Comparison of ENCODE assay signal across 1 cellular context in the genomic region with DNA sequence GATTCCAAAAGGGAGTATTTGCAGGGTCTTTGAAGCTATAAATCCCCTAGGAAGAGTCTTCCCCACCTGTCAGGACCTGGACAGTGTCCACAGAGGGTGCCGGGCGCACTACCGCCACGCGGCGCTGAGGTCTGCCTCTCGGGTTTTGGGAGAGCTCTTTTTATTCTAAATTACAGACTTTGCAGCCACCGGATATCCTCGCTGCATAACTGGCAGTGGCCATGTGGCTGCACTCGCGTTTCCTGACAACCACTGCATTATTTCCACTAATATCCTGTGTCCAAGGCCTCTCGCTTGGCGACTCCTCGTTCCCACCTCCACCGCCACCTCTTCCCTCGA.
TF ChIP-seq lines count a peak whose summit lies in the region.

No MANE protein-coding gene starts in this region.

TF ChIP-seq in GM23338, 12 proteins besides CTCF, POLR2A, EP300 and RAD21 (continued from another document):
- TF ChIP-seq, protein P1, sequence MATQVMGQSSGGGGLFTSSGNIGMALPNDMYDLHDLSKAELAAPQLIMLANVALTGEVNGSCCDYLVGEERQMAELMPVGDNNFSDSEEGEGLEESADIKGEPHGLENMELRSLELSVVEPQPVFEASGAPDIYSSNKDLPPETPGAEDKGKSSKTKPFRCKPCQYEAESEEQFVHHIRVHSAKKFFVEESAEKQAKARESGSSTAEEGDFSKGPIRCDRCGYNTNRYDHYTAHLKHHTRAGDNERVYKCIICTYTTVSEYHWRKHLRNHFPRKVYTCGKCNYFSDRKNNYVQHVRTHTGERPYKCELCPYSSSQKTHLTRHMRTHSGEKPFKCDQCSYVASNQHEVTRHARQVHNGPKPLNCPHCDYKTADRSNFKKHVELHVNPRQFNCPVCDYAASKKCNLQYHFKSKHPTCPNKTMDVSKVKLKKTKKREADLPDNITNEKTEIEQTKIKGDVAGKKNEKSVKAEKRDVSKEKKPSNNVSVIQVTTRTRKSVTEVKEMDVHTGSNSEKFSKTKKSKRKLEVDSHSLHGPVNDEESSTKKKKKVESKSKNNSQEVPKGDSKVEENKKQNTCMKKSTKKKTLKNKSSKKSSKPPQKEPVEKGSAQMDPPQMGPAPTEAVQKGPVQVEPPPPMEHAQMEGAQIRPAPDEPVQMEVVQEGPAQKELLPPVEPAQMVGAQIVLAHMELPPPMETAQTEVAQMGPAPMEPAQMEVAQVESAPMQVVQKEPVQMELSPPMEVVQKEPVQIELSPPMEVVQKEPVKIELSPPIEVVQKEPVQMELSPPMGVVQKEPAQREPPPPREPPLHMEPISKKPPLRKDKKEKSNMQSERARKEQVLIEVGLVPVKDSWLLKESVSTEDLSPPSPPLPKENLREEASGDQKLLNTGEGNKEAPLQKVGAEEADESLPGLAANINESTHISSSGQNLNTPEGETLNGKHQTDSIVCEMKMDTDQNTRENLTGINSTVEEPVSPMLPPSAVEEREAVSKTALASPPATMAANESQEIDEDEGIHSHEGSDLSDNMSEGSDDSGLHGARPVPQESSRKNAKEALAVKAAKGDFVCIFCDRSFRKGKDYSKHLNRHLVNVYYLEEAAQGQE (IDR thresholded peaks at IDR 0.05; ENCODE audit: unreplicated experiment), result peak; percentile 37
